In the genomic region with DNA sequence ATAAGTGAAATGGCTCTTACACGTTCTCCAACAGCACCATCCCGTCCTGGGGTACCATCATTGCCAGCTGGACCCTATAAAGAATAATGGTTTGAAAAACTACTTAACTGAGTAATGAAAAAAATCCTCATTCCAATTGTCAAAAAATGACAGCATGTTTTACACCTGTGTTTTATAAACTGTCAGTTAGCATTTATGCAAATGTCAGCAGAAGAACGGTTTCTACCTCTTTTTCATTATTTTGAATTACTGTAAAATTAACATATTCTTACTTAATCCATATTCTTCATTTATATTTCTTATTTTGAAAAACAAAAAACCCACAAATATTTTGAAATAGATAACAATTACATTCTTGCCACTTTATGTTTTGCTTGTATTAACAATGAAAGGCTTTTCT, we compare ENCODE assay signal across 20 cellular contexts.
A peak's percentile ranks its signal among the peaks of the same experiment; 100 is the strongest.
DNase-seq lines count a peak whose midpoint lies in the region; ATAC-seq, FAIRE-seq and TF ChIP-seq lines count a peak whose summit lies in the region.
"Had no signal": no experiment of that assay in that cellular context is flagged by ENCODE, and none has a peak within 500 bp of the region (broad histone marks: within the 10 kb centered on the region; RNA-seq: fewer than 3 reads in every experiment).

No MANE protein-coding gene starts in this region.

- no peak for TF ChIP-seq RAD21 in IMR-90 (IDR thresholded peaks at IDR 0.05; ENCODE audit: low read length)

- FAIRE-seq in endometrium (lab: Jason Lieb, UNC) (peak; percentile 92), kidney (lab: Jason Lieb, UNC) (peak; percentile 60)
- FAIRE-seq: GM12891, GM18507 had no signal

- no peak overlapping the region for H3K56ac ChIP-seq in IMR-90 (ENCODE audit: extremely low read depth, insufficient read depth, low read length)

- H2AFZ ChIP-seq in IMR-90 (replicated peaks; ENCODE audit: low read length, poor library complexity) (no peak overlapping the region), smooth muscle cell (ENCODE audit: low read depth) (no peak overlapping the region)
- H2AFZ ChIP-seq: GM23338 had no signal

- ATAC-seq in IMR-90 (ENCODE audit: low read depth): no peak
- no peak for ATAC-seq in GM18519 (IDR thresholded peaks at IDR 0.05; ENCODE audit: low FRiP score, unreplicated experiment)
- no peak for ATAC-seq in upper lobe of right lung
- ATAC-seq: GM23338, HCT116 had no signal

- no peak overlapping the region for H3K18ac ChIP-seq in IMR-90 (ENCODE audit: low read depth, low read length)

- no CpG with 5 or more reads among the region's 3 CpGs for WGBS in IMR-90 (ENCODE audit: extremely low coverage in 2 of 2, insufficient read length in 1 of 2), 2 experiments
- WGBS in smooth muscle cell (ENCODE audit: low lambda C conversion rate): 94% methylated on average over 3 of the region's 3 CpGs

- H4K8ac ChIP-seq in IMR-90 (ENCODE audit: low read depth in 2 of 2, low read length in 2 of 2): no peak overlapping the region

- H3K79me1 ChIP-seq in IMR-90 (ENCODE audit: low read depth in 1 of 2, low read length in 2 of 2): peaks cover 17 to 36% of the 10 kb centered on the region in 2 experiments; a peak in 3 of 4 replicates

- H3K9me3 ChIP-seq in IMR-90 (ENCODE audit: control insufficient read depth, insufficient read depth, low read length) (no peaks in the 10 kb centered on the region), kidney (ENCODE audit: control insufficient read depth in 1 of 2, low read length in 2 of 2) (no peaks in the 10 kb centered on the region), smooth muscle cell (replicated peaks; ENCODE audit: low read depth) (no peaks in the 10 kb centered on the region), upper lobe of right lung (no peaks in the 10 kb centered on the region)

- H4K91ac ChIP-seq in IMR-90 (ENCODE audit: insufficient read depth, low read depth, low read length): no peak overlapping the region

- H3K4me1 ChIP-seq in IMR-90 (ENCODE audit: control insufficient read depth, insufficient read depth, low read length): peaks cover 7% of the 10 kb centered on the region
- H3K4me1 ChIP-seq in kidney (ENCODE audit: control insufficient read depth in 1 of 2, insufficient read depth in 1 of 2, low read depth in 1 of 2, low read length in 2 of 2): no peaks in the 10 kb centered on the region
- no peaks in the 10 kb centered on the region for H3K4me1 ChIP-seq in smooth muscle cell (ENCODE audit: low read depth)
- H3K4me1 ChIP-seq in upper lobe of right lung: no peaks in the 10 kb centered on the region

- TF ChIP-seq POLR2A in IMR-90 (IDR thresholded peaks at IDR 0.05; ENCODE audit: low read depth, low read length): no peak

- CTCF ChIA-PET in IMR-90 (lab: Yijun Ruan, JAX): no interaction called here

- H3K4me3 ChIP-seq in IMR-90 (ENCODE audit: insufficient read depth, low read depth, low read length) (no peak overlapping the region), kidney (ENCODE audit: low read length in 2 of 2) (no peak overlapping the region), smooth muscle cell (no peak overlapping the region), upper lobe of right lung (no peak overlapping the region)
- H3K4me3 ChIP-seq: GM23338 had no signal

- no peak overlapping the region for H2BK15ac ChIP-seq in IMR-90 (ENCODE audit: low read depth, low read length)

- no TSS peak for BruUV-seq in IMR-90 (replicated peaks; lab: Mats Ljungman, UMichigan)

- no peak overlapping the region for H2AK5ac ChIP-seq in IMR-90 (ENCODE audit: low read depth, low read length)

- no peak overlapping the region for H2BK20ac ChIP-seq in IMR-90 (ENCODE audit: low read depth, low read length)

- peaks cover 47% of the 10 kb centered on the region for H3K79me2 ChIP-seq in smooth muscle cell (ENCODE audit: low read depth)

- in situ Hi-C loops in IMR-90 (cut with MboI; ENCODE audit: low sequenced_read_pairs): no loop called here

- no peak overlapping the region for H2BK120ac ChIP-seq in IMR-90 (ENCODE audit: low read depth, low read length)

- DNase-seq in IMR-90: no peak
- no peak for DNase-seq in kidney
- no peak for DNase-seq in smooth muscle cell (lab: John Stamatoyannopoulos, UW; ENCODE audit: unreplicated experiment)
- DNase-seq in NCI-H187 (lab: John Stamatoyannopoulos, UW): no peak
- no peak for DNase-seq in activated CD8-positive, alpha-beta memory T cell treated with anti-CD3 and anti-CD28 coated beads, Interleukin-2, amount 50 U/mL, for 48 hours
- no peak for DNase-seq in upper lobe of right lung
- DNase-seq: C1 segment of cervical spinal cord; Calu3; CD4-positive, alpha-beta memory T cell; COR-L47; DMS53; DMS79 treated with DMSO at 0.1 percent for 48 hours; GF-D8; H9 had no signal

- H3K23ac ChIP-seq in IMR-90 (ENCODE audit: low read depth, low read length): no peak overlapping the region

- dilution Hi-C loops in IMR-90 (cut with HindIII; ENCODE audit: low sequenced_read_pairs, unreplicated experiment): no loop called here

- H3K27me3 ChIP-seq in IMR-90 (ENCODE audit: control insufficient read depth, insufficient read depth, low read length) (no peaks in the 10 kb centered on the region), smooth muscle cell (ENCODE audit: low read depth) (no peaks in the 10 kb centered on the region), upper lobe of right lung (no peaks in the 10 kb centered on the region)

- H3K36me3 ChIP-seq in IMR-90 (ENCODE audit: control insufficient read depth, insufficient read depth, low read length): peaks cover 45% of the 10 kb centered on the region
- H3K36me3 ChIP-seq in kidney (ENCODE audit: control insufficient read depth in 1 of 2, insufficient read depth in 2 of 2, low read length in 2 of 2): peaks cover 0 to 3% of the 10 kb centered on the region in 2 donors
- H3K36me3 ChIP-seq in smooth muscle cell (ENCODE audit: low read depth): peaks cover 64% of the 10 kb centered on the region
- peaks cover 12% of the 10 kb centered on the region for H3K36me3 ChIP-seq in upper lobe of right lung

- POLR2A ChIA-PET in IMR-90 (lab: Charles Lee; ENCODE audit: unreplicated experiment): no interaction called here

- H4K20me1 ChIP-seq in IMR-90 (ENCODE audit: insufficient read depth, low read length): no peaks in the 10 kb centered on the region
- H4K20me1 ChIP-seq in smooth muscle cell (ENCODE audit: low read depth): no peaks in the 10 kb centered on the region

- peak overlapping the region; percentile 73 for H2BK5ac ChIP-seq in IMR-90 (ENCODE audit: low read depth, low read length, poor library complexity, severe bottlenecking)

- H2AK9ac ChIP-seq in IMR-90 (replicated peaks; ENCODE audit: low read depth, low read length, poor library complexity): no peak overlapping the region

- H3K4ac ChIP-seq in IMR-90 (ENCODE audit: low read depth, low read length): no peak overlapping the region

- intact Hi-C loops in IMR-90 (cut with micrococcal nuclease): no loop called here
- intact Hi-C loops in kidney (cut with DNase I): no loop called here
- intact Hi-C loops in upper lobe of right lung (cut with DNase I): no loop called here

- peaks cover 10% of the 10 kb centered on the region for H3F3A ChIP-seq in smooth muscle cell (ENCODE audit: low read depth)

- TF ChIP-seq CTCF in IMR-90 (conservative IDR thresholded peaks at IDR 0.05; ENCODE audit: low read depth, low read length): no peak
- TF ChIP-seq CTCF in kidney (IDR thresholded peaks at IDR 0.05; ENCODE audit: borderline replicate concordance, extremely low read depth, insufficient read depth): no peak
- TF ChIP-seq CTCF in smooth muscle cell (IDR thresholded peaks at IDR 0.05; ENCODE audit: borderline replicate concordance, insufficient read depth, poor library complexity, severe bottlenecking): no peak
- TF ChIP-seq CTCF in upper lobe of right lung (IDR thresholded peaks at IDR 0.05): no peak

- H3K9me1 ChIP-seq in IMR-90 (ENCODE audit: insufficient read depth, low read length): peaks cover 7% of the 10 kb centered on the region; the same call in 1 of the 2 replicates

- H3K4me2 ChIP-seq in IMR-90 (ENCODE audit: low read depth, low read length) (no peak overlapping the region), smooth muscle cell (no peak overlapping the region)
- H3K4me2 ChIP-seq: GM23338 had no signal

- H3K14ac ChIP-seq in IMR-90 (replicated peaks; ENCODE audit: low read depth, low read length): no peak overlapping the region

- H3K27ac ChIP-seq in IMR-90 (ENCODE audit: insufficient read depth, low read length): peak overlapping the region; percentile 36; the same call in 1 of the 2 replicates
- no peak overlapping the region for H3K27ac ChIP-seq in kidney (ENCODE audit: low read depth in 2 of 2, low read length in 2 of 2)
- peak overlapping the region; percentile 63 for H3K27ac ChIP-seq in smooth muscle cell (ENCODE audit: low read depth)
- H3K27ac ChIP-seq in upper lobe of right lung: no peak overlapping the region

- 0 out of 2 replicates have a peak overlapping the region, but pooled peaks have one; percentile 15 for H4K5ac ChIP-seq in IMR-90 (ENCODE audit: low read depth, low read length)

- H3K9ac ChIP-seq in IMR-90 (ENCODE audit: low read depth, low read length) (no peak overlapping the region), kidney (ENCODE audit: low read length in 2 of 2) (no peak overlapping the region), smooth muscle cell (ENCODE audit: low read depth) (no peak overlapping the region)

TF ChIP-seq in IMR-90, 13 proteins besides CTCF, POLR2A, EP300 and RAD21:
- TF ChIP-seq USF2 (IDR thresholded peaks at IDR 0.05; ENCODE audit: low read depth, low read length): no peak
- no peak for TF ChIP-seq FOS (IDR thresholded peaks at IDR 0.05; ENCODE audit: low read depth, low read length)
- TF ChIP-seq MAFK (IDR thresholded peaks at IDR 0.05; ENCODE audit: low read depth, low read length): peak; percentile 46
TF ChIP-seq in IMR-90: peak in this region for 1.

Comparison
In these comparisons a context has a peak if more than half of its experiments do, and no peak if none do; other contexts are left out.
1. H3K27ac ChIP-seq: peak in IMR-90 (single experiment) and smooth muscle cell (single experiment); none in kidney (0 of 2) and upper lobe of right lung (single experiment).